Comparison of ENCODE assay signal across 1 cellular context in the genomic region with DNA sequence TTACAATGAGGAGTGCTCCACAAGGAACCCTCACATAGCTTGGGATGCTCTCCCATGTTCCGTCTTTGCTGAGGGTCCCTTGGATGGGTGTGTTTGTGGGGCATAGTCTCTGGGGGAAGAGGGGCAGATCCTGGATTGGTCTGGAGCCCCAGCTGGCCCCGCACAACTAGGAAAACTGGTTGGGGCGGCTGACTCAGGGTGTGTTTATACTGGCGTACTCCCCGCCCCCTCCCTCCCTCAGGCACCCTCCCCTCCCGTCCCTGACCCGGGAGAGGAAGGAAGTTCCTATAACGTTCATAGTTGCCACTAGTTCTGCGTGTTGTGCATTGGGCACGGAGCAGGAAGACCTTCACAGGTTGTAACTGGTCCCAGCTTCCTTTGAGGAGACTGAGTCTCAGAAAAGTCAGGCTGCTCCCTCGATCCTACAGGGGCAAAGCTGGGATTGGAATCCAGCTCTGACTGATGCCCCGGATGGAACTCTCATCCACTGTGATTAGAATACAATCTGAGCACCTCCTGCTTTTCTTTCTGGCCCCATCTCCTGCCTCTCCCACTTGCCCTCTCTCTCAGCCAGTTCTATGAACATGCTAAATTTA.
A peak's percentile ranks its signal among the peaks of the same experiment; 100 is the strongest.
TF ChIP-seq lines count a peak whose summit lies in the region.

No MANE protein-coding gene starts in this region.

TF ChIP-seq in IMR-90, 13 proteins besides CTCF, POLR2A, EP300 and RAD21:
- no peak for TF ChIP-seq RFX5 (IDR thresholded peaks at IDR 0.05; ENCODE audit: low read depth, low read length)
- peak; percentile 94 for TF ChIP-seq MAZ (IDR thresholded peaks at IDR 0.05; ENCODE audit: borderline replicate concordance, low read depth, low read length)
- TF ChIP-seq MAFK (IDR thresholded peaks at IDR 0.05; ENCODE audit: low read depth, low read length): no peak
